15 cellular contexts compared by ENCODE assay signal in the genomic region with DNA sequence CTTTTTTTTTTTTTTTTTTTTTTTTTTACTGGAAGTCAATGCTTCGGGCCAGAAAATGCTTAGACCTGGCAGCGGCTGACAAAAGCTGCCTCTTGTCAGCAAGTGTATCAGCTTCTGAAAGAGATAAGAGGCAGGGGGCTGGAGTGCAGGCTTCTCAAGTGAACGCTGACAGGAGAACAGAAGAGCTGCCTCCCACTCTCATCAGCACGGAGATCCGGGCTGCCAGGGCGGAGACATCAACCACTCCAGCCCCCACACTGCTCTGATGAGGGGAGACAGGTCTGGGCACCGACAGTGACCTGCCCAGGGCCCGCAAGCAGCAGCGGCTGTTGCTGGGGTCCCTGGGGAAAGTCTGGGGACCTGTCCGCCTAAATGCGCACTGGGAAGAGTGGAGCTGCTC. TPM values are rescaled to one million over a fixed set of nuclear protein-coding genes. Genes with fewer than 3 reads are reported as not detected.
DNase-seq lines count a peak whose midpoint lies in the region; ATAC-seq and TF ChIP-seq lines count a peak whose summit lies in the region.
"Had no signal": no experiment of that assay in that cellular context is flagged by ENCODE, and none has a peak within 500 bp of the region (broad histone marks: within the 10 kb centered on the region; RNA-seq: fewer than 3 reads in every experiment).

No MANE protein-coding gene starts in this region.

- peaks cover 2% of the 10 kb centered on the region for H3K4me1 Mint-ChIP-seq in activated CD4-positive, alpha-beta T cell treated with anti-CD3 and anti-CD28 coated beads, Interleukin-2, amount 10 ng/mL, durations not matched to agents 7 days and 5 days

- POLR2A ChIA-PET in SK-N-SH (lab: Yijun Ruan, JAX), result interaction anchor here (0.7 kb wide), 1 partner anchor 65 kb away, joined by 7 read pairs; no protein-coding TSS in a partner anchor
- POLR2A ChIA-PET in RWPE1 (lab: Yijun Ruan, JAX; ENCODE audit: low non-redundant PET), result no interaction called here
- POLR2A ChIA-PET in activated CD4-positive, alpha-beta T cell treated with anti-CD3 and anti-CD28 coated beads, Interleukin-2, amount 10 ng/mL, durations not matched to agents 7 days and 5 days (lab: Charles Lee), result no interaction called here

- intact Hi-C loops in esophagus muscularis mucosa (cut with DNase I), result no loop called here

- H3K4me3 Mint-ChIP-seq in activated CD4-positive, alpha-beta T cell treated with anti-CD3 and anti-CD28 coated beads, Interleukin-2, amount 10 ng/mL, durations not matched to agents 7 days and 5 days, result no peak overlapping the region
- H3K4me3 Mint-ChIP-seq: CD4-positive, alpha-beta memory T cell had no signal

- no peak overlapping the region for H3K4me3 ChIP-seq in SK-N-SH (ENCODE audit: low read depth in 2 of 2, low read length in 1 of 2)
- H3K4me3 ChIP-seq in HUES48 (ENCODE audit: low read depth, low read length), result no peak overlapping the region
- no peak overlapping the region for H3K4me3 ChIP-seq in esophagus muscularis mucosa
- no peak overlapping the region for H3K4me3 ChIP-seq in trophoblast cell (ENCODE audit: low read depth, low read length)

- no peaks in the 10 kb centered on the region for H3F3A ChIP-seq in SK-N-SH (replicated peaks; ENCODE audit: insufficient read depth)

- no peak overlapping the region for H2BK5ac ChIP-seq in trophoblast cell (ENCODE audit: low read depth, low read length, poor library complexity)

- H3K27me3 ChIP-seq in SK-N-SH (ENCODE audit: insufficient read depth), result no peaks in the 10 kb centered on the region; the same call in 1 of the 2 replicates
- H3K27me3 ChIP-seq in HUES48 (ENCODE audit: control insufficient read depth, insufficient read depth, low read length), result peaks cover 10% of the 10 kb centered on the region
- peaks cover 0 to 80% (median 8%) of the 10 kb centered on the region in 4 donors for H3K27me3 ChIP-seq in esophagus muscularis mucosa
- no peaks in the 10 kb centered on the region for H3K27me3 ChIP-seq in trophoblast cell (ENCODE audit: insufficient read depth, low read length)

- H3K79me1 ChIP-seq in trophoblast cell (ENCODE audit: low read length), result no peaks in the 10 kb centered on the region

- CTCF ChIA-PET in SK-N-SH (lab: Yijun Ruan, JAX), result interaction anchor here (0.7 to 14.0 kb wide), 7 partner anchors 76 to 372 kb away, joined by 3 to 556 read pairs (median 4); partner anchors contain the start of gene EXOG
- CTCF ChIA-PET in RWPE1 (lab: Yijun Ruan, JAX), result interaction anchor here (0.6 kb wide), 1 partner anchor 637 kb away, joined by 6 read pairs; no protein-coding TSS in a partner anchor
- CTCF ChIA-PET in activated CD4-positive, alpha-beta T cell treated with anti-CD3 and anti-CD28 coated beads, Interleukin-2, amount 10 ng/mL, durations not matched to agents 7 days and 5 days (lab: Charles Lee), result no interaction called here

- DNase-seq in SK-N-SH (peak; percentile 44), esophagus muscularis mucosa (ENCODE audit: extremely low spot score) (peak; percentile 62), trophoblast cell (no peak), RWPE1 (ENCODE audit: low spot score) (no peak), anterior cingulate cortex (lab: John Stamatoyannopoulos, UW) (no peak)
- no peak for DNase-seq in activated CD4-positive, alpha-beta T cell treated with anti-CD3 and anti-CD28 coated beads, Interleukin-2, amount 10 ng/mL, durations not matched to agents 7 days and 5 days
- DNase-seq: CD4-positive, alpha-beta memory T cell; DMS79 treated with DMSO at 0.1 percent for 48 hours; HCEC 1CT; NCI-H187; NCI-H748 treated with DMSO at 0.1 percent for 48 hours; RPMI8226 had no signal

- H3K36me3 ChIP-seq in SK-N-SH (replicated peaks in 1 of 2; ENCODE audit: control insufficient read depth in 1 of 2, insufficient read depth in 2 of 2, low read length in 1 of 2) (no peaks in the 10 kb centered on the region), HUES48 (ENCODE audit: control insufficient read depth, insufficient read depth, low read length) (no peaks in the 10 kb centered on the region), esophagus muscularis mucosa (no peaks in the 10 kb centered on the region), trophoblast cell (ENCODE audit: control insufficient read depth in 1 of 2, insufficient read depth in 2 of 2, low read length in 2 of 2) (no peaks in the 10 kb centered on the region)

- TF ChIP-seq EP300 in SK-N-SH (IDR thresholded peaks at IDR 0.05; ENCODE audit: borderline replicate concordance in 1 of 2, low read depth in 1 of 2, low read length in 1 of 2), result no peak
- TF ChIP-seq EP300 in esophagus muscularis mucosa (IDR thresholded peaks at IDR 0.05), result no peak

- H3K27ac Mint-ChIP-seq in activated CD4-positive, alpha-beta T cell treated with anti-CD3 and anti-CD28 coated beads, Interleukin-2, amount 10 ng/mL, durations not matched to agents 7 days and 5 days, result no peak overlapping the region
- H3K27ac Mint-ChIP-seq: CD4-positive, alpha-beta memory T cell had no signal

- TF ChIP-seq CTCF in SK-N-SH (IDR thresholded peaks at IDR 0.05) (no peak), esophagus muscularis mucosa (IDR thresholded peaks at IDR 0.05) (no peak), RWPE1 (conservative IDR thresholded peaks at IDR 0.05; ENCODE audit: low read depth) (no peak)

- peaks cover 32% of the 10 kb centered on the region for H3K27me3 Mint-ChIP-seq in activated CD4-positive, alpha-beta T cell treated with anti-CD3 and anti-CD28 coated beads, Interleukin-2, amount 10 ng/mL, durations not matched to agents 7 days and 5 days

- H3K9me3 Mint-ChIP-seq in activated CD4-positive, alpha-beta T cell treated with anti-CD3 and anti-CD28 coated beads, Interleukin-2, amount 10 ng/mL, durations not matched to agents 7 days and 5 days, result peaks cover 3% of the 10 kb centered on the region

- peaks cover 0 to 13% of the 10 kb centered on the region in 2 experiments; a peak in 1 of 4 replicates for H3K4me1 ChIP-seq in SK-N-SH (ENCODE audit: control insufficient read depth in 1 of 2, insufficient read depth in 2 of 2, low read depth in 1 of 2, low read length in 1 of 2)
- H3K4me1 ChIP-seq in HUES48 (ENCODE audit: control insufficient read depth, insufficient read depth, low read length), result peaks cover 15% of the 10 kb centered on the region; the same call in 1 of the 2 replicates
- H3K4me1 ChIP-seq in esophagus muscularis mucosa, result no peaks in the 10 kb centered on the region
- peaks cover 0 to 4% of the 10 kb centered on the region in 2 experiments for H3K4me1 ChIP-seq in trophoblast cell (ENCODE audit: control insufficient read depth in 1 of 2, insufficient read depth in 2 of 2, low read length in 2 of 2)

- no peak overlapping the region for H3K4ac ChIP-seq in trophoblast cell (ENCODE audit: low read depth, low read length)

- TF ChIP-seq RAD21 in SK-N-SH (IDR thresholded peaks at IDR 0.05; ENCODE audit: low read length), result no peak

- H3K23ac ChIP-seq in trophoblast cell (ENCODE audit: low read length), result no peak overlapping the region

- TF ChIP-seq POLR2A in esophagus muscularis mucosa (IDR thresholded peaks at IDR 0.05; ENCODE audit: low read depth), result no peak

- H2AFZ ChIP-seq in SK-N-SH (ENCODE audit: low read depth) (no peak overlapping the region), trophoblast cell (ENCODE audit: insufficient read depth, low read length, poor library complexity) (no peak overlapping the region)

- H3K18ac ChIP-seq in trophoblast cell (ENCODE audit: low read length), result no peak overlapping the region

- WGBS in SK-N-SH (ENCODE audit: low lambda C conversion rate), result 32% methylated on average over 10 of the region's 11 CpGs
- 46% methylated on average over 7 of the region's 11 CpGs for WGBS in esophagus muscularis mucosa
- no CpG with 5 or more reads among the region's 11 CpGs for WGBS in trophoblast cell (ENCODE audit: extremely low coverage, insufficient coverage, insufficient read length)

- H3K9me2 ChIP-seq in SK-N-SH, result no peaks in the 10 kb centered on the region

- no peak overlapping the region for H4K12ac ChIP-seq in trophoblast cell (ENCODE audit: low read depth, low read length)

- H3K79me2 ChIP-seq in SK-N-SH (ENCODE audit: insufficient read depth) (no peaks in the 10 kb centered on the region), trophoblast cell (ENCODE audit: control insufficient read depth, insufficient read depth, low read length, poor library complexity) (no peaks in the 10 kb centered on the region)

- H2BK12ac ChIP-seq in trophoblast cell (ENCODE audit: low read length), result no peak overlapping the region

- no peaks in the 10 kb centered on the region for H3K36me3 Mint-ChIP-seq in activated CD4-positive, alpha-beta T cell treated with anti-CD3 and anti-CD28 coated beads, Interleukin-2, amount 10 ng/mL, durations not matched to agents 7 days and 5 days (ENCODE audit: low read depth)
- H3K36me3 Mint-ChIP-seq: CD4-positive, alpha-beta memory T cell had no signal

- no peak for ATAC-seq in SK-N-SH treated with all-trans-retinoic acid at 6 μM for 48 hours

- H2AK5ac ChIP-seq in trophoblast cell (ENCODE audit: low read length), result no peak overlapping the region

- H3K4me2 ChIP-seq in SK-N-SH, result no peak overlapping the region
- peak overlapping the region; percentile 18 for H3K4me2 ChIP-seq in trophoblast cell (ENCODE audit: low read length)

- H3K9me3 ChIP-seq in SK-N-SH (no peaks in the 10 kb centered on the region), HUES48 (ENCODE audit: control insufficient read depth, insufficient read depth, low read length) (no peaks in the 10 kb centered on the region; the same call in 1 of the 2 replicates), esophagus muscularis mucosa (peaks cover 0 to 14% (median 5%) of the 10 kb centered on the region in 4 donors), trophoblast cell (ENCODE audit: insufficient read depth, low read depth, low read length) (no peaks in the 10 kb centered on the region)

- no peak overlapping the region for H4K91ac ChIP-seq in trophoblast cell (ENCODE audit: low read depth, low read length)

- no peak overlapping the region for H4K8ac ChIP-seq in trophoblast cell (ENCODE audit: low read depth, low read length)

- H3K9ac ChIP-seq in SK-N-SH (no peak overlapping the region), HUES48 (ENCODE audit: low read depth, low read length) (no peak overlapping the region), trophoblast cell (ENCODE audit: low read length) (no peak overlapping the region)

- no peaks in the 10 kb centered on the region for H4K20me1 ChIP-seq in SK-N-SH (ENCODE audit: insufficient read depth)

- H3K27ac ChIP-seq in SK-N-SH (ENCODE audit: low read depth in 2 of 2, low read length in 1 of 2) (no peak overlapping the region), HUES48 (ENCODE audit: low read depth, low read length) (peak overlapping the region; percentile 22), esophagus muscularis mucosa (replicated peaks in 1 of 4) (no peak overlapping the region), trophoblast cell (ENCODE audit: low read depth, low read length) (no peak overlapping the region), RWPE1 (no peak overlapping the region)
- H3K27ac ChIP-seq: HL-60 had no signal

- no peak overlapping the region for H2BK120ac ChIP-seq in trophoblast cell (ENCODE audit: insufficient read depth, low read length, poor library complexity)

- no peak overlapping the region for H3K14ac ChIP-seq in trophoblast cell (ENCODE audit: low read length)

RNA-seq across cellular contexts. Expression of gene SCN5A, which starts 9.4 kb away (rescaled TPM):
- polyA plus RNA-seq in SK-N-SH (2012; rRNA removed), result 0.18 and 0.21 TPM in 2 replicates
- polyA plus RNA-seq in SK-N-SH (2012; cell fraction: cytosol; rRNA removed), result 0.13 and 0.17 TPM in 2 replicates
- 0.42 and 0.48 TPM in 2 replicates for polyA plus RNA-seq in SK-N-SH (2012; cell fraction: nucleus; rRNA removed)
- 1 to 10 TPM in 2 of 4 donors, under 1 TPM in 2; 0.42 to 1.3 (median 0.77) TPM for total RNA-seq in esophagus muscularis mucosa
- polyA plus RNA-seq in trophoblast cell (2013), result 0.93 and 0.94 TPM in 2 replicates
- not detected for total RNA-seq in activated CD4-positive, alpha-beta T cell treated with anti-CD3 and anti-CD28 coated beads, Interleukin-2, amount 10 ng/mL, durations not matched to agents 7 days and 5 days
- polyA plus RNA-seq: CD4-positive, alpha-beta memory T cell had no signal

Comparison
In these comparisons a context has a peak if more than half of its experiments do, and no peak if none do; other contexts are left out.
1. DNase-seq: peak in SK-N-SH (single experiment) and esophagus muscularis mucosa (single experiment); none in trophoblast cell (0 of 2), RWPE1 (single experiment), activated CD4-positive, alpha-beta T cell treated with anti-CD3 and anti-CD28 coated beads, Interleukin-2, amount 10 ng/mL, durations not matched to agents 7 days and 5 days (single experiment) and anterior cingulate cortex (0 of 58).